In the genomic region with DNA sequence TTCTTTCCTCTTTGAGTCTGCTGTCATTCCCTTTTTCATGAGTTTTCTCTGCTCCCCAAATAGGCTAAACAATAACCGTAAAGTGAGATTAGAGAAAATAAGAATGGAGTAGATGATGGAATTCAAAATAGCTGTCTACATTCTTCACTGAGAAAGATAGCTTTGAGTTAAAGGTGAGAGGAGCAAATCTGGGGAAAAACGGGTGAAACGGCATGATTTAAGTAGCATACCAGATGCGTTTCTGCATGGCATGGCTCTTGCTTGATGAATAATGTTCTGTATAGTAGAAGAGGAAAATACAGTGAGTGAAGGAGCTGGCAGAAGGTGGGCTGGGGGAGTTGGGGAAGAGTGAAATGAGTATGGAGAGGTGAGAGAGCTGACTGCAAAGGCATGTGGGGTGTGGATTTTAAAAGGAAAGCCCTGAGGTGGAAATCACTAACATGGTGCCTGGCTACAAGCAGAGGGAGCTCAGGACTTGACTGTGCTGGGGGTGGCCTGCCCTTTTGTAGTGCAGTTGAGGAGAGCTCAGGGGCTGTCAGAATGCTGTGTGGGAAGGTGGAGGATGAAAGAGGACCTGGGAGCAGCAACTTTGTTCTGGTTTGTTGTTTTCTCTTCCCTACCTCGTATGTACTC, we compare ENCODE assay signal across 9 cellular contexts. TPM values are rescaled to one million over a fixed set of nuclear protein-coding genes. Genes with fewer than 3 reads are reported as not detected.
DNase-seq lines count a peak whose midpoint lies in the region; ATAC-seq and TF ChIP-seq lines count a peak whose summit lies in the region.
"Had no signal": no experiment of that assay in that cellular context is flagged by ENCODE, and none has a peak within 500 bp of the region (broad histone marks: within the 10 kb centered on the region; RNA-seq: fewer than 3 reads in every experiment).

No MANE protein-coding gene starts in this region.

- no peak overlapping the region for H3K4ac ChIP-seq in mesenchymal stem cell (ENCODE audit: low read depth in 1 of 2, low read length in 2 of 2)

- no peak overlapping the region for H3K18ac ChIP-seq in mesenchymal stem cell (ENCODE audit: low read depth in 1 of 2, low read length in 2 of 2)

- H3K79me1 ChIP-seq in mesenchymal stem cell (replicated peaks; ENCODE audit: low read length, poor library complexity, severe bottlenecking) = peaks cover 16% of the 10 kb centered on the region

- H3K9ac ChIP-seq in SK-N-MC (ENCODE audit: insufficient read length) (no peak overlapping the region), mesenchymal stem cell (ENCODE audit: low read length) (no peak overlapping the region)

- no peak overlapping the region for H3K23ac ChIP-seq in mesenchymal stem cell (ENCODE audit: low read length in 2 of 2)

- POLR2A ChIA-PET in HEK293T (lab: Yijun Ruan, JAX) = interaction anchor here (0.7 to 1.3 kb wide), 5 partner anchors 9 to 263 kb away, joined by 3 to 4 read pairs (median 3); partner anchors contain the start of genes BICRAL, CUL7 and RPL7L1

- intact Hi-C loops in heart right ventricle (cut with DNase I) (no loop called here), sigmoid colon (cut with DNase I) (no loop called here)

- H3K27me3 ChIP-seq in heart right ventricle (no peaks in the 10 kb centered on the region), sigmoid colon (no peaks in the 10 kb centered on the region), mesenchymal stem cell (ENCODE audit: control insufficient read depth in 1 of 2, insufficient read depth in 1 of 2, low read length in 2 of 2) (no peaks in the 10 kb centered on the region)

- H3K4me3 ChIP-seq in SK-N-MC (no peak overlapping the region), heart right ventricle (no peak overlapping the region), sigmoid colon (peak overlapping the region in 1 of 4 donors; percentile 2), mesenchymal stem cell (ENCODE audit: insufficient read depth in 1 of 2, low read depth in 1 of 2, low read length in 2 of 2) (no peak overlapping the region)

- no peak for TF ChIP-seq EP300 in sigmoid colon (IDR thresholded peaks at IDR 0.05)

- H4K8ac ChIP-seq in mesenchymal stem cell (ENCODE audit: low read length) = no peak overlapping the region

- H4K91ac ChIP-seq in mesenchymal stem cell (ENCODE audit: low read length) = no peak overlapping the region

- H3K4me1 ChIP-seq in heart right ventricle (peaks cover 6 to 60% (median 53%) of the 10 kb centered on the region in 9 donors), sigmoid colon (peaks cover 0 to 63% (median 49%) of the 10 kb centered on the region in 4 donors), mesenchymal stem cell (ENCODE audit: control insufficient read depth, insufficient read depth, low read depth, low read length) (peaks cover 3% of the 10 kb centered on the region)

- ATAC-seq in heart right ventricle (peak in 5 of 8 donors; percentile 31 to 53 (median 34)), HG03571 (IDR thresholded peaks at IDR 0.05; ENCODE audit: unreplicated experiment) (no peak)

- H2BK12ac ChIP-seq in mesenchymal stem cell (ENCODE audit: low read length in 2 of 2) = peak overlapping the region in 1 of 2 experiments; percentile 6

- H2BK5ac ChIP-seq in mesenchymal stem cell (ENCODE audit: low read depth, low read length, poor library complexity, severe bottlenecking) = no peak overlapping the region

- no peak overlapping the region for H2BK120ac ChIP-seq in mesenchymal stem cell (ENCODE audit: low read depth, low read length)

- H3K36me3 ChIP-seq in SK-N-MC (ENCODE audit: insufficient read depth, low read length) (no peaks in the 10 kb centered on the region), heart right ventricle (peaks cover 0 to 10% (median 0%) of the 10 kb centered on the region in 9 donors), sigmoid colon (no peaks in the 10 kb centered on the region), mesenchymal stem cell (ENCODE audit: control insufficient read depth in 1 of 2, insufficient read depth in 2 of 2, low read depth in 1 of 2, low read length in 2 of 2) (peaks cover 4 to 6% of the 10 kb centered on the region in 2 experiments)

- H2AK5ac ChIP-seq in mesenchymal stem cell (ENCODE audit: low read length, severe bottlenecking) = no peak overlapping the region

- no peak overlapping the region for H2AFZ ChIP-seq in mesenchymal stem cell (ENCODE audit: low read depth, low read length)

- no peak overlapping the region for H2BK15ac ChIP-seq in mesenchymal stem cell (ENCODE audit: low read depth, poor library complexity, severe bottlenecking)

- peak; percentile 55 for DNase-seq in G401 (ENCODE audit: low spot score)
- no peak for DNase-seq in SK-N-MC (ENCODE audit: low read depth, low spot score)
- DNase-seq in heart right ventricle = no peak
- DNase-seq in sigmoid colon = no peak
- DNase-seq in mesenchymal stem cell = no peak
- DNase-seq in HEK293T (ENCODE audit: extremely low spot score) = no peak
- DNase-seq: glutamatergic neuron, KG1 had no signal

- H3K9me3 ChIP-seq in SK-N-MC (ENCODE audit: low read depth, low read length) = no peaks in the 10 kb centered on the region
- no peaks in the 10 kb centered on the region for H3K9me3 ChIP-seq in heart right ventricle
- H3K9me3 ChIP-seq in sigmoid colon = no peaks in the 10 kb centered on the region
- H3K9me3 ChIP-seq in mesenchymal stem cell (ENCODE audit: control insufficient read depth, low read length) = no peaks in the 10 kb centered on the region

- H3K14ac ChIP-seq in mesenchymal stem cell (ENCODE audit: low read length in 2 of 2) = no peak overlapping the region

- H3K27ac ChIP-seq in SK-N-MC (peak overlapping the region; percentile 29), heart right ventricle (peak overlapping the region in 5 of 10 donors; percentile 13 to 40 (median 29)), sigmoid colon (peak overlapping the region; percentile 56 to 64 (median 60)), mesenchymal stem cell (ENCODE audit: low read length, poor library complexity, severe bottlenecking) (no peak overlapping the region)

- H3K4me2 ChIP-seq in mesenchymal stem cell (ENCODE audit: low read length, poor library complexity, severe bottlenecking) = no peak overlapping the region

- TF ChIP-seq CTCF in heart right ventricle (IDR thresholded peaks at IDR 0.05) = no peak
- TF ChIP-seq CTCF in sigmoid colon (IDR thresholded peaks at IDR 0.05) = no peak

- TF ChIP-seq POLR2A in sigmoid colon (IDR thresholded peaks at IDR 0.05) = no peak

- WGBS in heart right ventricle, 2 donors = 41 to 42% methylated on average over 5 of the region's 5 CpGs
- 68 to 76% methylated on average over 5 of the region's 5 CpGs for WGBS in sigmoid colon, 2 donors
- 75% methylated on average over 4 of the region's 5 CpGs for WGBS in mesenchymal stem cell

- CTCF ChIA-PET in HEK293T (lab: Yijun Ruan, JAX) = no interaction called here

- in situ Hi-C loops in G401 (cut with HindIII; ENCODE audit: low sequenced_read_pairs) = no loop called here

TF ChIP-seq in HEK293T, 16 proteins besides CTCF, POLR2A, EP300 and RAD21:
- TF ChIP-seq NFRKB (IDR thresholded peaks at IDR 0.05) = no peak
- no peak for TF ChIP-seq SUZ12 (IDR thresholded peaks at IDR 0.05)
- TF ChIP-seq ZNF384 (IDR thresholded peaks at IDR 0.05) = no peak
- TF ChIP-seq CTBP1 (IDR thresholded peaks at IDR 0.05; ENCODE audit: borderline replicate concordance) = no peak
- no peak for TF ChIP-seq FOXK2 (IDR thresholded peaks at IDR 0.05)
- TF ChIP-seq ELF4 (IDR thresholded peaks at IDR 0.05) = no peak
- TF ChIP-seq FOXM1 (IDR thresholded peaks at IDR 0.05; ENCODE audit: borderline replicate concordance) = no peak
- TF ChIP-seq FOXA1 (IDR thresholded peaks at IDR 0.05) = no peak
- no peak for TF ChIP-seq L3MBTL2 (conservative IDR thresholded peaks at IDR 0.05)
- TF ChIP-seq ARNT (IDR thresholded peaks at IDR 0.05) = no peak
- no peak for TF ChIP-seq HDGF (IDR thresholded peaks at IDR 0.05; ENCODE audit: borderline replicate concordance)
- TF ChIP-seq TARDBP (IDR thresholded peaks at IDR 0.05) = no peak
- TF ChIP-seq, protein P1, sequence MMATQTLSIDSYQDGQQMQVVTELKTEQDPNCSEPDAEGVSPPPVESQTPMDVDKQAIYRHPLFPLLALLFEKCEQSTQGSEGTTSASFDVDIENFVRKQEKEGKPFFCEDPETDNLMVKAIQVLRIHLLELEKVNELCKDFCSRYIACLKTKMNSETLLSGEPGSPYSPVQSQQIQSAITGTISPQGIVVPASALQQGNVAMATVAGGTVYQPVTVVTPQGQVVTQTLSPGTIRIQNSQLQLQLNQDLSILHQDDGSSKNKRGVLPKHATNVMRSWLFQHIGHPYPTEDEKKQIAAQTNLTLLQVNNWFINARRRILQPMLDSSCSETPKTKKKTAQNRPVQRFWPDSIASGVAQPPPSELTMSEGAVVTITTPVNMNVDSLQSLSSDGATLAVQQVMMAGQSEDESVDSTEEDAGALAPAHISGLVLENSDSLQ (IDR thresholded peaks at IDR 0.05) = no peak

RNA-seq across cellular contexts. Expression of gene BICRAL, which starts 8.8 kb away (rescaled TPM):
- 0.37 and 1.6 TPM in 2 replicates for total RNA-seq in G401 (2014; rRNA removed; shearing (Covaris generic))
- total RNA-seq in heart right ventricle (10 to 100 TPM; 10.7 to 15.7 (median 13.8) TPM), sigmoid colon (10 to 100 TPM; 13.6 to 18.5 (median 17.4) TPM)
- polyA plus RNA-seq in heart right ventricle (1 to 10 TPM; 2.7 to 3.5 TPM), sigmoid colon (1 to 10 TPM; 4.6 to 7.8 (median 4.8) TPM)
- 3.9 TPM for polyA plus RNA-seq in mesenchymal stem cell (2013, experiment 1 of 2)
- polyA plus RNA-seq in mesenchymal stem cell (2013, experiment 2 of 2) = 3.5 TPM

RNA-seq across cellular contexts. Expression of gene TBCC, which starts 44.8 kb away (rescaled TPM):
- total RNA-seq in G401 (2014; rRNA removed; shearing (Covaris generic)) = 57.7 and 73.2 TPM in 2 replicates
- total RNA-seq in heart right ventricle (10 to 100 TPM in 9 of 10 donors, 1 to 10 TPM in 1; 9.8 to 16.1 (median 13.3) TPM), sigmoid colon (10 to 100 TPM; 16.6 to 39.6 (median 27.7) TPM)
- polyA plus RNA-seq in heart right ventricle (10 to 100 TPM; 17.1 to 22.4 TPM), sigmoid colon (10 to 100 TPM; 30.6 to 35.9 (median 35.4) TPM)
- 20.5 TPM for polyA plus RNA-seq in mesenchymal stem cell (2013, experiment 1 of 2)
- polyA plus RNA-seq in mesenchymal stem cell (2013, experiment 2 of 2) = 22.6 TPM
